ENCODE assay signal across 10 cellular contexts in the genomic region with DNA sequence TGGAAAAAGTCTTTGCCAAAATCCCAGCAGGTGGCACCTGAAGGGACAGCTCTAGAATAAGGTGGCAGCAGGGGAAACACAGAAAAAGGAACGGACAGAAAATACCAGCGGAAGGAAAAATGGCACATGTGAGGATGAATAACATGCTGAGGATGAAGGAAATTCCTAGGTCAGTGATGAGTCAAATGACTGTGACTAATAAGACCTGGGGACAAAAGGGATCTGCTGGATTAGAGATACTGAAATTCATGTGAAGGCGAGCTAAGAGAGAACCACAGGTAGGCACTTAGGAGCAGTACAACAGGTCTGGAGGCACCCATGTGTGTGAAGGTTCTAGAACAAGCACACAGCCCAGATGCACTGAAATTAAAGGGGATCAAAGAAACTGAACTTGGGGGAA.
DNase-seq lines count a peak whose midpoint lies in the region; FAIRE-seq lines count a peak whose summit lies in the region.
"Had no signal": no experiment of that assay in that cellular context is flagged by ENCODE, and none has a peak within 500 bp of the region (broad histone marks: within the 10 kb centered on the region; RNA-seq: fewer than 3 reads in every experiment).

No MANE protein-coding gene starts in this region.

- H3K4me1 Mint-ChIP-seq in activated naive CD4-positive, alpha-beta T cell treated with anti-CD3 and anti-CD28 coated beads for 36 hours (ENCODE audit: low read depth), result peaks cover 89% of the 10 kb centered on the region

- H3K9ac ChIP-seq in adipocyte (ENCODE audit: low read length), result peak overlapping the region; percentile 52
- H3K9ac ChIP-seq: BLaER1 treated with 17β-estradiol and CSF1 and Interleukin-3, amounts not matched to agents 10 nM and 100 nM had no signal

- in situ Hi-C loops in HAP-1 (cut with MboI; ENCODE audit: low sequenced_read_pairs), result no loop called here

- H3K27ac Mint-ChIP-seq in activated naive CD4-positive, alpha-beta T cell treated with anti-CD3 and anti-CD28 coated beads for 36 hours, result peak overlapping the region; percentile 73

- CTCF ChIA-PET in activated naive CD4-positive, alpha-beta T cell treated with anti-CD3 and anti-CD28 coated beads for 36 hours (lab: Charles Lee), result interaction anchor here (0.6 to 1.3 kb wide), 4 partner anchors 10 to 67 kb away, joined by 3 read pairs; no protein-coding TSS in a partner anchor

- peak; percentile 56 for FAIRE-seq in urothelium cell line (lab: Jason Lieb, UNC)

- H3K9me3 Mint-ChIP-seq in activated naive CD4-positive, alpha-beta T cell treated with anti-CD3 and anti-CD28 coated beads for 36 hours, result no peaks in the 10 kb centered on the region

- no peaks in the 10 kb centered on the region for H3K27me3 ChIP-seq in adipocyte (replicated peaks; ENCODE audit: control insufficient read depth, insufficient read depth, low read length)
- no peaks in the 10 kb centered on the region for H3K27me3 ChIP-seq in HAP-1 (ENCODE audit: low read depth)
- H3K27me3 ChIP-seq: BLaER1 treated with 17β-estradiol and CSF1 and Interleukin-3, amounts not matched to agents 10 nM and 100 nM had no signal

- H3K4me1 ChIP-seq in adipocyte (ENCODE audit: control insufficient read depth, insufficient read depth, low read length), result peaks cover 35% of the 10 kb centered on the region
- H3K4me1 ChIP-seq in HAP-1, result peaks cover 39% of the 10 kb centered on the region

- H3K36me3 Mint-ChIP-seq in activated naive CD4-positive, alpha-beta T cell treated with anti-CD3 and anti-CD28 coated beads for 36 hours (ENCODE audit: low read depth), result peaks cover 7% of the 10 kb centered on the region

- intact Hi-C loops in activated naive CD4-positive, alpha-beta T cell treated with anti-CD3 and anti-CD28 coated beads for 36 hours (cut with micrococcal nuclease), result no loop called here

- H3K27me3 Mint-ChIP-seq in activated naive CD4-positive, alpha-beta T cell treated with anti-CD3 and anti-CD28 coated beads for 36 hours (ENCODE audit: low read depth), result no peaks in the 10 kb centered on the region

- no peak for DNase-seq in activated naive CD4-positive, alpha-beta T cell treated with anti-CD3 and anti-CD28 coated beads for 36 hours
- no peak for DNase-seq in activated naive CD4-positive, alpha-beta T cell treated with Interleukin-2 at 50 U/mL for 16 hours
- DNase-seq in adipocyte (ENCODE audit: low read depth) (peak; percentile 62), kidney tubule cell (ENCODE audit: low spot score) (peak; percentile 92), urothelium cell line (ENCODE audit: low spot score) (peak; percentile 54), HAP-1 (ENCODE audit: low spot score in 2 of 2) (no peak), NCI-H146 treated with DMSO at 0.1 percent for 48 hours (lab: John Stamatoyannopoulos, UW; ENCODE audit: unreplicated experiment) (no peak)
- no peak for DNase-seq in effector CD8-positive, alpha-beta T cell (lab: John Stamatoyannopoulos, UW)
- DNase-seq: NCI-H2171 treated with DMSO at 0.1 percent for 48 hours had no signal

- no peaks in the 10 kb centered on the region for H3K9me3 ChIP-seq in adipocyte (ENCODE audit: control insufficient read depth, low read length)
- no peaks in the 10 kb centered on the region for H3K9me3 ChIP-seq in HAP-1
- H3K9me3 ChIP-seq: BLaER1 treated with 17β-estradiol and CSF1 and Interleukin-3, amounts not matched to agents 10 nM and 100 nM had no signal

- H3K36me3 ChIP-seq in adipocyte (ENCODE audit: control insufficient read depth, insufficient read depth, low read length, severe bottlenecking), result no peaks in the 10 kb centered on the region
- H3K36me3 ChIP-seq in HAP-1 (replicated peaks), result no peaks in the 10 kb centered on the region

- peak overlapping the region; percentile 3 for H3K4me3 Mint-ChIP-seq in activated naive CD4-positive, alpha-beta T cell treated with anti-CD3 and anti-CD28 coated beads for 36 hours

- H3K4me3 ChIP-seq in adipocyte (ENCODE audit: low read length) (peak overlapping the region; percentile 61), HAP-1 (no peak overlapping the region)
- H3K4me3 ChIP-seq: BLaER1 treated with 17β-estradiol and CSF1 and Interleukin-3, amounts not matched to agents 10 nM and 100 nM had no signal

Comparison
In these comparisons a context has a peak if more than half of its experiments do, and no peak if none do; other contexts are left out.
1. DNase-seq: peak in adipocyte (single experiment), kidney tubule cell (single experiment) and urothelium cell line (single experiment); none in activated naive CD4-positive, alpha-beta T cell treated with anti-CD3 and anti-CD28 coated beads for 36 hours (single experiment), activated naive CD4-positive, alpha-beta T cell treated with Interleukin-2 at 50 U/mL for 16 hours (single experiment), HAP-1 (0 of 2), NCI-H146 treated with DMSO at 0.1 percent for 48 hours (single experiment) and effector CD8-positive, alpha-beta T cell (single experiment).